16 cellular contexts compared by ENCODE assay signal in the genomic region with DNA sequence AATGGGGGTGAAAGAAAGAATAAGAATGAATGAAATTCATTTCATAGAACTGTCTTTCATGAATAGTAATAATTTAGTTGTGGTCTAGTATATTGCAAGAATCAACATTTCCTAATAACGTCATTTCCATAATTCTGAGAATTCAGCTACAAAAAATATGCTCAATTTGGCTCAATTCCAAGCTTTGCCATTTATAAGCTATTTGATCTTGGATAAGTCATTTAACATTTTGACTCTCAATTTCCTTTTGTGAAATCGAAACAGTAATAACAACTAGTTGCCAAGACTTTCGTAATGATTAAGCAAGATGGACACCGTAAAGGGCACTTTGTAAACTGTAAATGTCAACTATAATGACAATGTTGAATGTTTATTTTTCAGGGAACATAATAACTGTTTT. TPM values are rescaled to one million over a fixed set of nuclear protein-coding genes. Genes with fewer than 3 reads are reported as not detected.
DNase-seq lines count a peak whose midpoint lies in the region; ATAC-seq and TF ChIP-seq lines count a peak whose summit lies in the region.
"Had no signal": no experiment of that assay in that cellular context is flagged by ENCODE, and none has a peak within 500 bp of the region (broad histone marks: within the 10 kb centered on the region; RNA-seq: fewer than 3 reads in every experiment).

No MANE protein-coding gene starts in this region.

- H3K9me3 ChIP-seq in breast epithelium: peaks cover 0 to 5% of the 10 kb centered on the region in 2 donors
- peaks cover 6% of the 10 kb centered on the region for H3K9me3 ChIP-seq in RWPE2 (ENCODE audit: severe bottlenecking)

- BruUV-seq in MCF 10A (replicated peaks; lab: Mats Ljungman, UMichigan): no TSS peak

- no peak overlapping the region for H3K27ac Mint-ChIP-seq in MCF 10A (ENCODE audit: low read depth, unreplicated experiment)
- H3K27ac Mint-ChIP-seq: CD4-positive, CD25-positive, alpha-beta regulatory T cell; IgD-negative memory B cell had no signal

- peaks cover 5% of the 10 kb centered on the region for H3K4me1 Mint-ChIP-seq in MCF 10A (ENCODE audit: insufficient read depth, unreplicated experiment)

- H3K9me3 Mint-ChIP-seq in MCF 10A (ENCODE audit: unreplicated experiment): peaks cover 14% of the 10 kb centered on the region

- H3K4me1 ChIP-seq in breast epithelium: no peaks in the 10 kb centered on the region
- peaks cover 28% of the 10 kb centered on the region for H3K4me1 ChIP-seq in RWPE2 (ENCODE audit: insufficient read depth, poor library complexity, severe bottlenecking)

- ATAC-seq in RWPE2 (ENCODE audit: low read depth): no peak
- ATAC-seq: GM12878, HCT116 had no signal

- CTCF ChIA-PET in MCF 10A (lab: Yijun Ruan, JAX): interaction anchor here (0.6 to 3.4 kb wide), 5 partner anchors 107 to 1032 kb away, joined by 3 to 9 read pairs (median 5); a partner anchor contains a TSS

- DNase-seq in MCF 10A (ENCODE audit: unreplicated experiment): peak; percentile 68
- no peak for DNase-seq in breast epithelium (ENCODE audit: low spot score in 2 of 2)
- peak; percentile 61 for DNase-seq in NCI-H69 (lab: John Stamatoyannopoulos, UW)
- no peak for DNase-seq in RWPE2 (ENCODE audit: low spot score)
- peak; percentile 5 for DNase-seq in renal cortical epithelial cell (ENCODE audit: low read depth)
- DNase-seq in brain microvascular endothelial cell: no peak
- no peak for DNase-seq in amygdala (lab: John Stamatoyannopoulos, UW)
- no peak for DNase-seq in Kasumi-1 (lab: John Stamatoyannopoulos, UW)
- DNase-seq: CD4-positive, CD25-positive, alpha-beta regulatory T cell; DMS79; GM23248 had no signal

- H3K27me3 ChIP-seq in breast epithelium: no peaks in the 10 kb centered on the region
- no peaks in the 10 kb centered on the region for H3K27me3 ChIP-seq in RWPE2 (ENCODE audit: insufficient read depth, poor library complexity, severe bottlenecking)
- no peaks in the 10 kb centered on the region for H3K27me3 ChIP-seq in brain microvascular endothelial cell (replicated peaks)

- no peaks in the 10 kb centered on the region for H3K27me3 Mint-ChIP-seq in MCF 10A (ENCODE audit: insufficient read depth, unreplicated experiment)
- H3K27me3 Mint-ChIP-seq: CD4-positive, CD25-positive, alpha-beta regulatory T cell had no signal

- TF ChIP-seq POLR2A in breast epithelium (IDR thresholded peaks at IDR 0.05): no peak

- H3K36me3 ChIP-seq in breast epithelium (no peaks in the 10 kb centered on the region), RWPE2 (ENCODE audit: low read depth) (no peaks in the 10 kb centered on the region), brain microvascular endothelial cell (replicated peaks) (no peaks in the 10 kb centered on the region)

- no peak for TF ChIP-seq CTCF in MCF 10A (IDR thresholded peaks at IDR 0.05; ENCODE audit: unreplicated experiment)
- no peak for TF ChIP-seq CTCF in breast epithelium (IDR thresholded peaks at IDR 0.05)
- no peak for TF ChIP-seq CTCF in RWPE2 (IDR thresholded peaks at IDR 0.05; ENCODE audit: poor library complexity, severe bottlenecking)
- TF ChIP-seq CTCF in brain microvascular endothelial cell (IDR thresholded peaks at IDR 0.05; ENCODE audit: low read depth, low read length, missing control alignments): no peak

- no peaks in the 10 kb centered on the region for H3K36me3 Mint-ChIP-seq in MCF 10A (ENCODE audit: insufficient read depth, unreplicated experiment)
- H3K36me3 Mint-ChIP-seq: CD4-positive, CD25-positive, alpha-beta regulatory T cell; IgD-negative memory B cell had no signal

- no peak overlapping the region for H3K27ac ChIP-seq in breast epithelium
- peak overlapping the region; percentile 73 for H3K27ac ChIP-seq in RWPE2 (ENCODE audit: poor library complexity, severe bottlenecking)
- no peak overlapping the region for H3K27ac ChIP-seq in brain microvascular endothelial cell
- H3K27ac ChIP-seq: GM23248 had no signal

- in situ Hi-C loops in brain microvascular endothelial cell (cut with HindIII; ENCODE audit: low pct_ligation_motif_present, low sequenced_read_pairs): no loop called here

- intact Hi-C loops in MCF 10A (cut with micrococcal nuclease) (no loop called here), breast epithelium (cut with DNase I; ENCODE audit: low total_unique reads) (no loop called here)

- H3K4me3 Mint-ChIP-seq in MCF 10A (ENCODE audit: unreplicated experiment): no peak overlapping the region

- POLR2A ChIA-PET in MCF 10A (lab: Yijun Ruan, JAX): interaction anchor here (0.6 to 1.2 kb wide), 4 partner anchors 8 to 11 kb away, joined by 3 to 4 read pairs (median 3); no protein-coding TSS in a partner anchor

- H3K4me3 ChIP-seq in breast epithelium: no peak overlapping the region
- no peak overlapping the region for H3K4me3 ChIP-seq in RWPE2 (ENCODE audit: severe bottlenecking)
- H3K4me3 ChIP-seq in brain microvascular endothelial cell (ENCODE audit: low read depth, low read length): no peak overlapping the region
- H3K4me3 ChIP-seq: GM12878, GM23248 had no signal

RNA-seq across cellular contexts. Expression of a gene that starts 18.1 kb away (rescaled TPM):
- total RNA-seq in MCF 10A (2022) (not detected in 2 replicates), breast epithelium (under 1 TPM in 2 of 3 donors, not detected in 1; under 0.01 to 0.16 TPM), renal cortical epithelial cell (0.05 TPM in 1 of 2 replicates, not detected in the other)
- total RNA-seq: CD4-positive, CD25-positive, alpha-beta regulatory T cell; G401; GM12878; GM23248; HT-29 had no signal

Comparison
In these comparisons a context has a peak if more than half of its experiments do, and no peak if none do; other contexts are left out.
1. DNase-seq: peak in MCF 10A (single experiment), NCI-H69 (single experiment) and renal cortical epithelial cell (single experiment); none in breast epithelium (0 of 2), RWPE2 (single experiment), brain microvascular endothelial cell (single experiment), amygdala (0 of 56) and Kasumi-1 (0 of 2).